Comparison of ENCODE assay signal across 1 cellular context in genomic region chr12:42325776-42326465, GRCh38.
TF ChIP-seq lines count a peak whose summit lies in the region.

Gene PPHLN1, plus strand, starts transcription at chr12:42326167. Its CDS starts 9,736 bp downstream, at chr12:42335903.
Gene ZCRB1, minus strand, starts transcription at chr12:42326094. Its CDS starts 1,992 bp downstream, at chr12:42324102.

TF ChIP-seq in HEK293, 187 proteins besides CTCF, POLR2A, EP300 and RAD21 (continued from another document):
- peak; percentile 28; the same call in 1 of the 2 replicates for TF ChIP-seq ZBTB44 (tag by site-specific recombination; IDR thresholded peaks at IDR 0.05)
- peak; percentile 51; the same call in 1 of the 2 replicates for TF ChIP-seq ZBTB8A (tag by site-specific recombination; IDR thresholded peaks at IDR 0.05)
- peak; percentile 17; the same call in 1 of the 2 replicates for TF ChIP-seq REPIN1 (tag by site-specific recombination; IDR thresholded peaks at IDR 0.05; ENCODE audit: low read depth)
- peak; percentile 70 for TF ChIP-seq PRDM10 (tag by site-specific recombination; IDR thresholded peaks at IDR 0.05)
- peak; percentile 78 for TF ChIP-seq SP3 (tag by site-specific recombination; IDR thresholded peaks at IDR 0.05)
- no peak for TF ChIP-seq ZNF146 (tag by site-specific recombination; IDR thresholded peaks at IDR 0.05)
- 0 out of 2 replicates have a peak, but pooled peaks have one; percentile 49 for TF ChIP-seq KLF10 (tag by site-specific recombination; IDR thresholded peaks at IDR 0.05)
- 0 out of 2 replicates have a peak, but pooled peaks have one; percentile 2 for TF ChIP-seq INSM2 (tag by site-specific recombination; IDR thresholded peaks at IDR 0.05)
- TF ChIP-seq KLF7 (tag by site-specific recombination; IDR thresholded peaks at IDR 0.05; ENCODE audit: borderline replicate concordance): 0 out of 2 replicates have a peak, but pooled peaks have one; percentile 58
- TF ChIP-seq ZNF585B (tag by site-specific recombination; IDR thresholded peaks at IDR 0.05): peak; percentile 59
- TF ChIP-seq ATF2 (tag by site-specific recombination; IDR thresholded peaks at IDR 0.05; ENCODE audit: low read depth): 0 out of 2 replicates have a peak, but pooled peaks have one; percentile 42
- TF ChIP-seq KLF16 (tag by site-specific recombination; IDR thresholded peaks at IDR 0.05): peak; percentile 74
- TF ChIP-seq ZNF366 (tag by site-specific recombination; conservative IDR thresholded peaks at IDR 0.05): 0 out of 2 replicates have a peak, but pooled peaks have one; percentile 21
- TF ChIP-seq ZEB2 (tag by site-specific recombination; IDR thresholded peaks at IDR 0.05): peak; percentile 95
- TF ChIP-seq ZXDB (tag by site-specific recombination; IDR thresholded peaks at IDR 0.05): peak; percentile 100
- no peak for TF ChIP-seq ZFP3 (tag by site-specific recombination; IDR thresholded peaks at IDR 0.05; ENCODE audit: low read depth)
